In the genomic region with DNA sequence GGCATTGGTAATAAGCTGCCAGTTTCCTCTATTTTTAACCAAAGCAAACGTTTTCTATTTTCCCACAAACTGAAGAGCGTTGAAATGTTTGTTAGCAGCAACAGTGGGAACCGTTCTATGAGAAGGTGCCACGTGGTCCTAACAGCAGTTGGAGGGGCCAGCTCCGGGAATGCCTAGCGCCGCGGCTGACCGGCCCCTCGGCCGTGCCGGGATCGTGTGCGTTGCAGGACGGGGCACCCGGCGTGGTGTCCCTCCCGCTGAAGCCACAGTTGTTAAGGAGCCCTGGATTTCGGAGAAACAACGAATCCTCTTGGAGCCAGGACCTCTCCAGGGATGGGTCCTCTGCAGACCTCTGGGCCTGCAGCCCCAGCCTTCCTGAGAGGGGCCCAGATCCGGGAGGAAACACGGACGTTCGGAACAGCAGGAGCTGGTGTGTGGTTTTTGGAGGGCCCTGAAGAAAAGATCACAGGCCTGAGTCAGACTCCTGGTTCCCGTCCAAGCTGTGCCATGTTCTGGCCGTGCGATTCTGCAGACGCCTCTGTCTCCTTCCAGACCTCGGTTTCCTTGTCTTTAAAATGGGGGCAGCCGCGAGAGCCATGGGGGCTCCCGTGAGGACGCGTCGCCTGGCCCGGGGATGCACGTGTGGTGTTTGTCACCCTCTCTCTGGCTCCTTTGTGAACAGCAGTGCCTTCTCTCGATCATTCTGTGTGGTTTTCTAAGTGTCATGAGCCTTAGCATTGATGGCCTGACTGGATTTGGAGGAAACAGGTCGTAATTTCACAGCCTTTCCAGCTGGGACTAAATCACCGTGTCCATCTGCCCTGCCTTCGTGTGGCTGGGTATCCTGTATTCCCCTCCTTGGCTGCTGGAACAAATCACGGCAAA, we compare ENCODE assay signal across 14 cellular contexts. TPM values are rescaled to one million over a fixed set of nuclear protein-coding genes. Genes with fewer than 3 reads are reported as not detected.
DNase-seq lines count a peak whose midpoint lies in the region; ATAC-seq and TF ChIP-seq lines count a peak whose summit lies in the region.
"Had no signal": no experiment of that assay in that cellular context is flagged by ENCODE, and none has a peak within 500 bp of the region (broad histone marks: within the 10 kb centered on the region; RNA-seq: fewer than 3 reads in every experiment).

No MANE protein-coding gene starts in this region.

- H3K9me3 Mint-ChIP-seq in osteocyte (ENCODE audit: unreplicated experiment) = no peaks in the 10 kb centered on the region
- H3K9me3 Mint-ChIP-seq: activated naive CD4-positive, alpha-beta T cell treated with anti-CD3 and anti-CD28 coated beads, Interleukin-2, amount 10 ng/mL, durations not matched to agents 7 days and 5 days had no signal

- H3K27me3 ChIP-seq in Panc1 (ENCODE audit: control insufficient read depth, insufficient read depth, low read length) = no peaks in the 10 kb centered on the region
- no peaks in the 10 kb centered on the region for H3K27me3 ChIP-seq in esophagus (ENCODE audit: control insufficient read depth in 1 of 2, insufficient read depth in 2 of 2, low read length in 2 of 2)
- H3K27me3 ChIP-seq: foreskin keratinocyte had no signal

- in situ Hi-C loops in Panc1 (cut with HindIII; ENCODE audit: low pct_unique_long_range_greater_than_20kb, low sequenced_read_pairs) = no loop called here
- in situ Hi-C loops in GM13976 (cut with MboI; ENCODE audit: low sequenced_read_pairs, unreplicated experiment) = no loop called here

- TF ChIP-seq CTCF in Panc1 (IDR thresholded peaks at IDR 0.05) = no peak
- no peak for TF ChIP-seq CTCF in osteocyte (IDR thresholded peaks at IDR 0.05)
- TF ChIP-seq CTCF in GM13976 (IDR thresholded peaks at IDR 0.05; ENCODE audit: borderline replicate concordance, control extremely low read depth, extremely low read depth, insufficient read depth, missing control alignments) = no peak
- no peak for TF ChIP-seq CTCF in GM10266 (IDR thresholded peaks at IDR 0.05; ENCODE audit: control insufficient read depth, insufficient read depth, low read depth, missing control alignments)

- no TSS peak for BruUV-seq in Panc1 (replicated peaks; lab: Mats Ljungman, UMichigan)

- peaks cover 62% of the 10 kb centered on the region for H3K4me1 Mint-ChIP-seq in osteocyte (ENCODE audit: unreplicated experiment)
- H3K4me1 Mint-ChIP-seq: activated naive CD4-positive, alpha-beta T cell treated with anti-CD3 and anti-CD28 coated beads, Interleukin-2, amount 10 ng/mL, durations not matched to agents 7 days and 5 days had no signal

- intact Hi-C loops in Panc1 (cut with micrococcal nuclease; ENCODE audit: unreplicated experiment) = no loop called here

- no peak overlapping the region for H3K4me3 Mint-ChIP-seq in osteocyte (ENCODE audit: unreplicated experiment)
- H3K4me3 Mint-ChIP-seq: activated naive CD4-positive, alpha-beta T cell treated with anti-CD3 and anti-CD28 coated beads, Interleukin-2, amount 10 ng/mL, durations not matched to agents 7 days and 5 days had no signal

- H3K4me1 ChIP-seq in Panc1 (ENCODE audit: control insufficient read depth, insufficient read depth, low read length) (peaks cover 59% of the 10 kb centered on the region), esophagus (ENCODE audit: control insufficient read depth in 2 of 2, insufficient read depth in 2 of 2, low read length in 1 of 2) (peaks cover 5 to 37% of the 10 kb centered on the region in 2 donors)

- H3K36me3 Mint-ChIP-seq in osteocyte (ENCODE audit: unreplicated experiment) = peaks cover 8% of the 10 kb centered on the region
- H3K36me3 Mint-ChIP-seq: activated naive CD4-positive, alpha-beta T cell treated with anti-CD3 and anti-CD28 coated beads, Interleukin-2, amount 10 ng/mL, durations not matched to agents 7 days and 5 days had no signal

- CTCF ChIA-PET in Panc1 (lab: Charles Lee) = interaction anchor here (1.0 kb wide), 1 partner anchor 173 kb away, joined by 3 read pairs; no protein-coding TSS in a partner anchor

- H3K36me3 ChIP-seq in Panc1 (ENCODE audit: control insufficient read depth, insufficient read depth, low read length) (no peaks in the 10 kb centered on the region), esophagus (ENCODE audit: control insufficient read depth in 2 of 2, insufficient read depth in 2 of 2, low read length in 1 of 2) (no peaks in the 10 kb centered on the region)

- no peaks in the 10 kb centered on the region for H3K27me3 Mint-ChIP-seq in osteocyte (ENCODE audit: unreplicated experiment)
- H3K27me3 Mint-ChIP-seq: activated naive CD4-positive, alpha-beta T cell treated with anti-CD3 and anti-CD28 coated beads, Interleukin-2, amount 10 ng/mL, durations not matched to agents 7 days and 5 days had no signal

- POLR2A ChIA-PET in Panc1 (lab: Charles Lee) = no interaction called here

- H3K9me3 ChIP-seq in Panc1 (ENCODE audit: control insufficient read depth, insufficient read depth, low read depth, low read length) = no peaks in the 10 kb centered on the region
- peaks cover 0 to 2% of the 10 kb centered on the region in 2 donors for H3K9me3 ChIP-seq in esophagus (ENCODE audit: control insufficient read depth in 2 of 2, insufficient read depth in 1 of 2, low read depth in 1 of 2, low read length in 1 of 2)

- peak; percentile 81 for DNase-seq in AG08395 (ENCODE audit: low spot score)
- no peak for DNase-seq in Panc1 (ENCODE audit: low read depth, low spot score)
- DNase-seq in osteocyte (ENCODE audit: extremely low spot score, unreplicated experiment) = no peak
- DNase-seq in GM13976 (ENCODE audit: low spot score) = no peak
- no peak for DNase-seq in GM10266 (ENCODE audit: extremely low spot score)
- DNase-seq in putamen (ENCODE audit: low spot score) = no peak
- no peak for DNase-seq in SIG-M5 treated with dmso at 0.1 percent for 504 hours (lab: John Stamatoyannopoulos, UW; ENCODE audit: unreplicated experiment)
- DNase-seq: activated CD4-positive, alpha-beta T cell treated with anti-CD3 and anti-CD28 coated beads for 48 hours; activated naive CD4-positive, alpha-beta T cell treated with anti-CD3 and anti-CD28 coated beads, Interleukin-2, amount 10 ng/mL, durations not matched to agents 7 days and 5 days; C1 segment of cervical spinal cord; foreskin keratinocyte; stimulated activated CD4-positive, alpha-beta T cell treated with anti-CD3 and anti-CD28 coated beads, Interleukin-4, amount 100 ng/mL, for 24 hours had no signal

- H3K27ac ChIP-seq in Panc1 (ENCODE audit: low read length) (peak overlapping the region; percentile 86), esophagus (ENCODE audit: low read depth in 2 of 2, low read length in 1 of 2) (peak overlapping the region; percentile 76 to 87)
- H3K27ac ChIP-seq: foreskin keratinocyte had no signal

- 69 to 75% methylated on average over 42 of the region's 42 CpGs for WGBS in esophagus, 2 donors

- no peak for ATAC-seq in Panc1
- ATAC-seq: foreskin keratinocyte had no signal

- H3K4me3 ChIP-seq in Panc1 (ENCODE audit: low read depth in 2 of 2, low read length in 2 of 2) = no peak overlapping the region
- H3K4me3 ChIP-seq in esophagus (ENCODE audit: low read depth in 1 of 2, low read length in 2 of 2) = no peak overlapping the region

- H3K27ac Mint-ChIP-seq in osteocyte (ENCODE audit: unreplicated experiment) = peak overlapping the region; percentile 87
- H3K27ac Mint-ChIP-seq: activated naive CD4-positive, alpha-beta T cell treated with anti-CD3 and anti-CD28 coated beads, Interleukin-2, amount 10 ng/mL, durations not matched to agents 7 days and 5 days had no signal

RNA-seq across cellular contexts. Expression of a gene that starts 40.4 kb away (rescaled TPM):
- total RNA-seq in Panc1 (2021; ENCODE audit: unreplicated experiment) (62.4 TPM), osteocyte (132 and 143 TPM in 2 replicates)
- 91.8 TPM for polyA plus RNA-seq in Panc1 (2012; ENCODE audit: insufficient read length)
- polyA plus RNA-seq in esophagus = 10 to 100 TPM in 1 of 2 donors, 1 to 10 TPM in 1; 6.9 to 11.5 TPM

RNA-seq across cellular contexts. Expression of a gene that starts 57.2 kb away (rescaled TPM):
- not detected for total RNA-seq in Panc1 (2021; ENCODE audit: unreplicated experiment)
- not detected for polyA plus RNA-seq in Panc1 (2012; ENCODE audit: insufficient read length)
- polyA plus RNA-seq in esophagus = not detected
- not detected in 2 replicates for total RNA-seq in osteocyte
- total RNA-seq: foreskin keratinocyte, ureter had no signal
- polyA plus RNA-seq: foreskin keratinocyte had no signal
